ENCODE assay signal across 24 cellular contexts in genomic region chr10:58516118-58516517, GRCh38. TPM values are rescaled to one million over a fixed set of nuclear protein-coding genes. Genes with fewer than 3 reads are reported as not detected.
DNase-seq lines count a peak whose midpoint lies in the region; ATAC-seq and TF ChIP-seq lines count a peak whose summit lies in the region.
"Had no signal": no experiment of that assay in that cellular context is flagged by ENCODE, and none has a peak within 500 bp of the region (broad histone marks: within the 10 kb centered on the region; RNA-seq: fewer than 3 reads in every experiment).

No MANE protein-coding gene starts in this region.

- DNase-seq in HFFc6 = peak; percentile 51
- DNase-seq in chondrocyte (ENCODE audit: low spot score) = no peak
- peak; percentile 94 for DNase-seq in kidney tubule cell (ENCODE audit: low spot score)
- DNase-seq in testis = no peak
- DNase-seq in middle frontal gyrus (ENCODE audit: extremely low spot score, low spot score) = no peak
- no peak for DNase-seq in CD14-positive monocyte (ENCODE audit: low spot score)
- DNase-seq: activated CD4-positive, alpha-beta T cell treated with anti-CD3 and anti-CD28 coated beads for 4 hours; activated effector memory CD4-positive, alpha-beta T cell treated with Interleukin-2 at 50 U/mL for 16 hours; C1 segment of cervical spinal cord; cortex of kidney; foreskin melanocyte; left colon; midbrain; NCI-H2029 treated with DMSO at 0.1 percent for 48 hours; NCI-H446; stimulated activated CD4-positive, alpha-beta T cell treated with anti-CD3 and anti-CD28 coated beads, Interleukin-4, amount 100 ng/mL, for 24 hours; stomach; upper lobe of right lung had no signal

- peaks cover 6% of the 10 kb centered on the region for H3K4me1 ChIP-seq in testis

- TF ChIP-seq CTCF in 22Rv1 (IDR thresholded peaks at IDR 0.05) (no peak), HFFc6 (IDR thresholded peaks at IDR 0.05) (no peak), chondrocyte (IDR thresholded peaks at IDR 0.05) (no peak), testis (IDR thresholded peaks at IDR 0.05) (no peak), CD14-positive monocyte (IDR thresholded peaks at IDR 0.05) (no peak)

- no peaks in the 10 kb centered on the region for H3K9me3 Mint-ChIP-seq in HFFc6
- H3K9me3 Mint-ChIP-seq in chondrocyte (ENCODE audit: low read depth) = no peaks in the 10 kb centered on the region
- H3K9me3 Mint-ChIP-seq in CD14-positive monocyte = peaks cover 0 to 6% (median 0%) of the 10 kb centered on the region in 7 donors

- WGBS in testis, 2 donors = 87 to 94% methylated on average over 1 of the region's 1 CpG

- TF ChIP-seq POLR2A in testis (IDR thresholded peaks at IDR 0.05) = no peak

- intact Hi-C loops in testis (cut with DNase I; ENCODE audit: low total_unique reads) = no loop called here
- intact Hi-C loops in CD14-positive monocyte (cut with micrococcal nuclease) = no loop called here

- peak overlapping the region; percentile 95 for H3K4me3 Mint-ChIP-seq in HFFc6
- H3K4me3 Mint-ChIP-seq in chondrocyte (ENCODE audit: unreplicated experiment) = peak overlapping the region; percentile 45
- H3K4me3 Mint-ChIP-seq in CD14-positive monocyte = no peak overlapping the region

- H3K27me3 Mint-ChIP-seq in HFFc6 (ENCODE audit: insufficient read depth) (peaks cover 2% of the 10 kb centered on the region; the same call in 1 of the 2 replicates), chondrocyte (ENCODE audit: low read depth) (no peaks in the 10 kb centered on the region), CD14-positive monocyte (ENCODE audit: low read depth in 3 of 3) (peaks cover 6 to 21% (median 20%) of the 10 kb centered on the region in 3 donors)

- H3K4me1 Mint-ChIP-seq in HFFc6 (ENCODE audit: low read depth) (peaks cover 52% of the 10 kb centered on the region), chondrocyte (ENCODE audit: low read depth) (peaks cover 71% of the 10 kb centered on the region), CD14-positive monocyte (peaks cover 23% of the 10 kb centered on the region)

- H3K9me3 ChIP-seq in testis = no peaks in the 10 kb centered on the region
- H3K9me3 ChIP-seq: SJSA1, stomach, upper lobe of right lung had no signal

- ATAC-seq in GM21737 (IDR thresholded peaks at IDR 0.05; ENCODE audit: unreplicated experiment) = no peak
- ATAC-seq: left colon, Panc1, upper lobe of right lung had no signal

- no peaks in the 10 kb centered on the region for H3K36me3 ChIP-seq in testis (ENCODE audit: low read depth, missing control alignments)
- H3K36me3 ChIP-seq: stomach, upper lobe of right lung had no signal

- H3K36me3 Mint-ChIP-seq in HFFc6 (ENCODE audit: low read depth) = peaks cover 23% of the 10 kb centered on the region
- H3K36me3 Mint-ChIP-seq in chondrocyte (ENCODE audit: low read depth) = no peaks in the 10 kb centered on the region
- peaks cover 0 to 3% of the 10 kb centered on the region in 2 donors for H3K36me3 Mint-ChIP-seq in CD14-positive monocyte

- H3K4me3 ChIP-seq in testis = no peak overlapping the region
- H3K4me3 ChIP-seq: SJSA1, upper lobe of right lung had no signal

- H3K27ac Mint-ChIP-seq in HFFc6 (peak overlapping the region; percentile 73), chondrocyte (ENCODE audit: unreplicated experiment) (peak overlapping the region; percentile 17), CD14-positive monocyte (no peak overlapping the region)

- H3K27ac ChIP-seq in 22Rv1 = peak overlapping the region; percentile 19; the same call in 1 of the 2 replicates
- H3K27ac ChIP-seq in testis = no peak overlapping the region
- H3K27ac ChIP-seq: SJSA1, stomach, upper lobe of right lung had no signal

- no peaks in the 10 kb centered on the region for H3K27me3 ChIP-seq in testis
- H3K27me3 ChIP-seq: SJSA1 had no signal

RNA-seq across cellular contexts. Expression of gene BICC1, which starts 3.4 kb away (rescaled TPM):
- total RNA-seq in HFFc6 (2021; fragmentation: NEBNext Ultra II Directional; extraction: Animal tissue kit (Norgen Biotek cat#: 25700)) = 10 to 100 TPM; 55.6 to 67.7 (median 64.8) TPM
- total RNA-seq in chondrocyte (32.2 to 51.1 TPM (median 32.4 TPM) in 3 replicates), testis (10 to 100 TPM in 1 of 2 donors, 1 to 10 TPM in 1; 10.0 to 14.1 TPM)
- polyA plus RNA-seq in testis (ENCODE audit: insufficient read depth, low read depth, low replicate concordance) (8.7 TPM), CD14-positive monocyte (under 1 TPM; 0.02 to 0.14 TPM)
- total RNA-seq: G401; T-helper 1 cell treated with Interleukin-12 subunit alpha and Interleukin-12 subunit beta and Interleukin-4 antibody, amounts not matched to agents 30 ng/mL and 1 ng/mL, for 36 hours had no signal

Comparison
In these comparisons a context has a peak if more than half of its experiments do, and no peak if none do; other contexts are left out.
1. DNase-seq: peak in HFFc6 (single experiment) and kidney tubule cell (single experiment); none in chondrocyte (single experiment), testis (single experiment), middle frontal gyrus (single experiment) and CD14-positive monocyte (single experiment).
2. H3K27ac Mint-ChIP-seq: peak in HFFc6 (single experiment) and chondrocyte (single experiment); none in CD14-positive monocyte (0 of 7).
3. H3K4me3 Mint-ChIP-seq: peak in HFFc6 (single experiment) and chondrocyte (single experiment); none in CD14-positive monocyte (0 of 2).